ENCODE assay signal across 9 cellular contexts in genomic region chr7:108454317-108454673, GRCh38. TPM values are rescaled to one million over a fixed set of nuclear protein-coding genes. Genes with fewer than 3 reads are reported as not detected.
DNase-seq lines count a peak whose midpoint lies in the region; ATAC-seq and TF ChIP-seq lines count a peak whose summit lies in the region.
"Had no signal": no experiment of that assay in that cellular context is flagged by ENCODE, and none has a peak within 500 bp of the region (broad histone marks: within the 10 kb centered on the region; RNA-seq: fewer than 3 reads in every experiment).

No MANE protein-coding gene starts in this region.

- H3K36me3 Mint-ChIP-seq in memory B cell: no peaks in the 10 kb centered on the region

- peaks cover 18% of the 10 kb centered on the region for H3K4me1 Mint-ChIP-seq in memory B cell

- no peak for TF ChIP-seq CTCF in heart right ventricle (IDR thresholded peaks at IDR 0.05)
- no peak for TF ChIP-seq CTCF in astrocyte of the spinal cord (IDR thresholded peaks at IDR 0.05; ENCODE audit: low read depth, low read length)
- no peak for TF ChIP-seq CTCF in upper lobe of right lung (IDR thresholded peaks at IDR 0.05)

- H3K27ac ChIP-seq in heart right ventricle: no peak overlapping the region
- no peak overlapping the region for H3K27ac ChIP-seq in upper lobe of right lung

- ATAC-seq in heart right ventricle: no peak
- no peak for ATAC-seq in left cardiac atrium
- ATAC-seq in memory B cell (ENCODE audit: low read depth): peak; percentile 4
- ATAC-seq in upper lobe of right lung: no peak
- no peak for ATAC-seq in HG03139 (IDR thresholded peaks at IDR 0.05; ENCODE audit: unreplicated experiment)

- intact Hi-C loops in heart right ventricle (cut with DNase I): loop anchor here in 5 of 10 donors (10.0 kb wide), 1 partner anchor 269 kb away; no protein-coding TSS in a partner anchor
- intact Hi-C loops in left cardiac atrium (cut with DNase I): no loop called here
- intact Hi-C loops in upper lobe of right lung (cut with DNase I): no loop called here

- H3K4me3 ChIP-seq in heart right ventricle: peak overlapping the region in 9 of 10 donors; percentile 21 to 57 (median 48)
- H3K4me3 ChIP-seq in astrocyte of the spinal cord (ENCODE audit: low read depth, low read length): peak overlapping the region; percentile 45
- peak overlapping the region; percentile 49 for H3K4me3 ChIP-seq in upper lobe of right lung

- H3K4me1 ChIP-seq in heart right ventricle (peaks cover 3 to 23% (median 16%) of the 10 kb centered on the region in 9 donors), upper lobe of right lung (peaks cover 12% of the 10 kb centered on the region)

- 37 to 39% methylated on average over 4 of the region's 4 CpGs for WGBS in heart right ventricle, 2 donors

- peaks cover 20% of the 10 kb centered on the region for H3K27me3 Mint-ChIP-seq in memory B cell

- H3K36me3 ChIP-seq in heart right ventricle (no peaks in the 10 kb centered on the region), upper lobe of right lung (no peaks in the 10 kb centered on the region)

- no peaks in the 10 kb centered on the region for H3K9me3 Mint-ChIP-seq in memory B cell

- DNase-seq in heart right ventricle (no peak), left cardiac atrium (no peak), astrocyte of the spinal cord (ENCODE audit: low read depth, low spot score) (no peak), memory B cell (ENCODE audit: low spot score in 2 of 2) (no peak), upper lobe of right lung (no peak), SW480 (ENCODE audit: low spot score) (no peak), iPS-NIHi11 (ENCODE audit: low spot score) (no peak)
- DNase-seq: activated CD4-positive, alpha-beta T cell treated with anti-CD3 and anti-CD28 coated beads, Interleukin-2, amount 50 U/mL, for 1 hour had no signal

- no peak overlapping the region for H3K27ac Mint-ChIP-seq in memory B cell

- H3K9me3 ChIP-seq in heart right ventricle: no peaks in the 10 kb centered on the region
- no peaks in the 10 kb centered on the region for H3K9me3 ChIP-seq in upper lobe of right lung

- in situ Hi-C loops in astrocyte of the spinal cord (cut with HindIII; ENCODE audit: low sequenced_read_pairs): no loop called here

- H3K4me3 Mint-ChIP-seq in memory B cell: peak overlapping the region; percentile 86

- H3K27me3 ChIP-seq in heart right ventricle (peaks cover 6 to 94% (median 79%) of the 10 kb centered on the region in 7 donors), upper lobe of right lung (peaks cover 74% of the 10 kb centered on the region)

RNA-seq across cellular contexts. Expression of gene NRCAM, which starts 1.9 kb away (rescaled TPM):
- total RNA-seq in heart right ventricle (1 to 10 TPM in 1 of 10 donors, under 1 TPM in 9; 0.08 to 1.3 (median 0.29) TPM), left cardiac atrium (1 to 10 TPM in 1 of 2 donors, under 1 TPM in 1; 0.47 to 3.4 TPM), upper lobe of right lung (2.0 TPM)
- polyA plus RNA-seq in heart right ventricle: under 1 TPM; 0.44 to 0.55 TPM
